ENCODE assay signal across 24 cellular contexts in the genomic region with DNA sequence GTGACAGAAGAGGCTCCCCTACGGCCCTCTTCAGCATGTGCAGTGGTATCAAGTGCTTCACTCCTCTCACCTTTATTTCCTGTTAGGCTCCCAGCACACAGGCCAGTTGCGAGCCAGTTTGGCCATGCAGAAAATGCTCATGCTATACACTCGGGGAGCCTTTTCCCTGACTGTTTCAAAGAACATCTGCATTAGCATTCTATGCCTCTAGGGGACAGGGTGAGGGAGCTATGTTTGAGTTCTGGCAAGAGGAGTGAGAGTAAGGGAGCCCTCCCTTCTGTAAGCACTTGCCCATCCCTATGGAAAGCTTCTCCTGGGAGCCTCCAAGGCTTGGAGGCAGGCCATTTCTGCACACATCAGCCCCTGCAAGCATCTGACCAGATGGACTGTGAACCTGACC.
"Had no signal": no experiment of that assay in that cellular context is flagged by ENCODE, and none has a peak within 500 bp of the region (broad histone marks: within the 10 kb centered on the region; RNA-seq: fewer than 3 reads in every experiment).

No MANE protein-coding gene starts in this region.

- H3K9me3 ChIP-seq: adrenal gland, ascending aorta, spleen, testis, uterus had no signal

- ATAC-seq: activated T-cell treated with anti-CD3 and anti-CD28 coated beads, Interleukin-2, amount 50 U/mL, for 4 hours; foreskin keratinocyte had no signal

- H3K27me3 Mint-ChIP-seq: dendritic cell treated with granulocyte-macrophage colony-stimulating factor and Interleukin-4, amounts not matched to agents 40 ng/mL and 50 ng/mL, for 4 days; progenitor cell of endocrine pancreas had no signal

- H3K4me3 Mint-ChIP-seq: activated naive CD8-positive, alpha-beta T cell; activated T-cell treated with anti-CD3 and anti-CD28 coated beads, Interleukin-2, amount 50 U/mL, for 4 hours; dendritic cell treated with granulocyte-macrophage colony-stimulating factor and Interleukin-4, amounts not matched to agents 40 ng/mL and 50 ng/mL, for 4 days; memory B cell had no signal

- DNase-seq: activated CD4-positive, alpha-beta T cell treated with anti-CD3 and anti-CD28 coated beads for 4 hours; activated CD4-positive, alpha-beta T cell treated with anti-CD3 and anti-CD28 coated beads, Interleukin-2, amount 50 U/mL, for 48 hours; activated CD4-positive, CD25-positive, alpha-beta regulatory T cell; activated CD8-positive, alpha-beta memory T cell treated with anti-CD3 and anti-CD28 coated beads, Interleukin-2, amount 50 U/mL, for 48 hours; activated naive CD4-positive, alpha-beta T cell; activated T-cell treated with anti-CD3 and anti-CD28 coated beads, Interleukin-2, amount 50 U/mL, for 4 hours; adrenal gland; brain microvascular endothelial cell; caudate nucleus; effector CD4-positive, alpha-beta T cell; foreskin keratinocyte; occipital lobe; spleen; stimulated activated CD4-positive, alpha-beta T cell treated with anti-CD3 and anti-CD28 coated beads, Interleukin-4, amount 100 ng/mL, for 1 hour; stimulated activated naive CD4-positive, alpha-beta T cell; testis; trophoblast cell; uterus had no signal

- H3K4me1 ChIP-seq: adrenal gland, ascending aorta, foreskin keratinocyte, spleen, testis, uterus had no signal

- H3K27ac Mint-ChIP-seq: activated naive CD8-positive, alpha-beta T cell; activated T-helper 2 cell treated with anti-CD3 and anti-CD28 coated beads, Interferon-gamma antibody, Interleukin-2, Interleukin-4, amounts not matched to agents 10 μg/mL and 5 μg/mL and 100 μg/mL, durations not matched to agents 14 hours and 24 hours and 36 hours; dendritic cell treated with granulocyte-macrophage colony-stimulating factor and Interleukin-4, amounts not matched to agents 40 ng/mL and 50 ng/mL, for 4 days; memory B cell; progenitor cell of endocrine pancreas had no signal

- H3K36me3 ChIP-seq: adrenal gland, ascending aorta, brain microvascular endothelial cell, spleen, uterus had no signal

- H3K4me3 ChIP-seq: adrenal gland, ascending aorta, spleen, testis, uterus had no signal

- H3K9me3 Mint-ChIP-seq: activated T-cell treated with anti-CD3 and anti-CD28 coated beads, Interleukin-2, amount 50 U/mL, for 4 hours; activated T-helper 2 cell treated with anti-CD3 and anti-CD28 coated beads, Interferon-gamma antibody, Interleukin-2, Interleukin-4, amounts not matched to agents 10 μg/mL and 5 μg/mL and 100 μg/mL, durations not matched to agents 14 hours and 24 hours and 36 hours; dendritic cell treated with granulocyte-macrophage colony-stimulating factor and Interleukin-4, amounts not matched to agents 40 ng/mL and 50 ng/mL, for 4 days; memory B cell had no signal

- H3K4me1 Mint-ChIP-seq: memory B cell had no signal

- H3K27ac ChIP-seq: adrenal gland, ascending aorta, brain microvascular endothelial cell, foreskin keratinocyte, spleen, testis, uterus had no signal

- H3K27me3 ChIP-seq: adrenal gland, ascending aorta, brain microvascular endothelial cell, foreskin keratinocyte, testis, uterus had no signal

- H3K36me3 Mint-ChIP-seq: activated naive CD8-positive, alpha-beta T cell; memory B cell had no signal
